Comparison of ENCODE assay signal across 9 cellular contexts in genomic region chr9:130106860-130107848, GRCh38. TPM values are rescaled to one million over a fixed set of nuclear protein-coding genes. Genes with fewer than 3 reads are reported as not detected.
DNase-seq lines count a peak whose midpoint lies in the region; ATAC-seq and TF ChIP-seq lines count a peak whose summit lies in the region.
"Had no signal": no experiment of that assay in that cellular context is flagged by ENCODE, and none has a peak within 500 bp of the region (broad histone marks: within the 10 kb centered on the region; RNA-seq: fewer than 3 reads in every experiment).

No MANE protein-coding gene starts in this region.

- H3K27ac Mint-ChIP-seq in activated T-cell treated with anti-CD3 and anti-CD28 coated beads, Interleukin-2, amount 50 U/mL, for 72 hours = peak overlapping the region; percentile 93
- peak overlapping the region; percentile 14 to 73 (median 58) for H3K27ac Mint-ChIP-seq in nephron
- H3K27ac Mint-ChIP-seq: dendritic cell treated with granulocyte-macrophage colony-stimulating factor and Interleukin-4, amounts not matched to agents 40 ng/mL and 50 ng/mL, for 4 days had no signal

- in situ Hi-C loops in Panc1 (cut with HindIII; ENCODE audit: low pct_unique_long_range_greater_than_20kb, low sequenced_read_pairs) = no loop called here

- H3K4me1 Mint-ChIP-seq in activated T-cell treated with anti-CD3 and anti-CD28 coated beads, Interleukin-2, amount 50 U/mL, for 72 hours (ENCODE audit: low read depth) = peaks cover 49% of the 10 kb centered on the region
- H3K4me1 Mint-ChIP-seq in nephron = peaks cover 24% of the 10 kb centered on the region

- ATAC-seq in Panc1 = peak; percentile 93
- ATAC-seq in activated T-cell treated with anti-CD3 and anti-CD28 coated beads, Interleukin-2, amount 50 U/mL, for 72 hours (replicated peaks in 1 of 2) = peak; percentile 92
- no peak for ATAC-seq in GM18498 (IDR thresholded peaks at IDR 0.05; ENCODE audit: unreplicated experiment)

- no peaks in the 10 kb centered on the region for H3K9me3 Mint-ChIP-seq in activated T-cell treated with anti-CD3 and anti-CD28 coated beads, Interleukin-2, amount 50 U/mL, for 72 hours
- H3K9me3 Mint-ChIP-seq in nephron = no peaks in the 10 kb centered on the region
- H3K9me3 Mint-ChIP-seq: dendritic cell treated with granulocyte-macrophage colony-stimulating factor and Interleukin-4, amounts not matched to agents 40 ng/mL and 50 ng/mL, for 4 days had no signal

- H2AFZ ChIP-seq in fibroblast of lung (ENCODE audit: low read length) = no peak overlapping the region

- POLR2A ChIA-PET in Panc1 (lab: Charles Lee) = no interaction called here

- intact Hi-C loops in Panc1 (cut with micrococcal nuclease; ENCODE audit: unreplicated experiment) = loop anchor here (5.0 kb wide), 2 partner anchors 135 to 235 kb away; no protein-coding TSS in a partner anchor

- H3K4me3 ChIP-seq in Panc1 (ENCODE audit: low read depth in 2 of 2, low read length in 2 of 2) (no peak overlapping the region), fibroblast of lung (replicated peaks in 1 of 4; ENCODE audit: control extremely low read depth in 1 of 4, insufficient read depth in 1 of 4, low read depth in 3 of 4, low read length in 4 of 4) (no peak overlapping the region)

- H3K9me3 ChIP-seq in Panc1 (ENCODE audit: control insufficient read depth, insufficient read depth, low read depth, low read length) (no peaks in the 10 kb centered on the region), fibroblast of lung (ENCODE audit: control insufficient read depth, insufficient read depth, low read depth, low read length) (no peaks in the 10 kb centered on the region)

- no peak overlapping the region for H3K9ac ChIP-seq in fibroblast of lung (ENCODE audit: insufficient read depth, low read length)

- no peaks in the 10 kb centered on the region for H3K79me2 ChIP-seq in fibroblast of lung (ENCODE audit: control insufficient read depth, insufficient read depth, low read length)

- TF ChIP-seq CTCF in Panc1 (IDR thresholded peaks at IDR 0.05) = peak; percentile 82
- TF ChIP-seq CTCF in fibroblast of lung (conservative IDR thresholded peaks at IDR 0.05 in 1 of 2, IDR thresholded peaks at IDR 0.05 in 1 of 2; ENCODE audit: low read depth in 1 of 2, low read length in 2 of 2) = peak; percentile 84 to 85
- peak; percentile 72 to 79 (median 76) for TF ChIP-seq CTCF in nephron (IDR thresholded peaks at IDR 0.05; ENCODE audit: unreplicated experiment in 3 of 3)

- H3K36me3 Mint-ChIP-seq in activated T-cell treated with anti-CD3 and anti-CD28 coated beads, Interleukin-2, amount 50 U/mL, for 72 hours (ENCODE audit: insufficient read depth in 2 of 2) = peaks cover 13 to 21% of the 10 kb centered on the region in 2 donors
- peaks cover 60% of the 10 kb centered on the region for H3K36me3 Mint-ChIP-seq in nephron (ENCODE audit: low read depth)

- DNase-seq in DMS 273 (lab: John Stamatoyannopoulos, UW; ENCODE audit: unreplicated experiment) (peak; percentile 90), Panc1 (ENCODE audit: low read depth, low spot score) (peak; percentile 27), fibroblast of lung (ENCODE audit: low read depth in 2 of 2) (peak; percentile 90 to 91)
- DNase-seq in activated T-cell treated with anti-CD3 and anti-CD28 coated beads, Interleukin-2, amount 50 U/mL, for 72 hours = peak; percentile 86
- DNase-seq in stimulated activated naive CD4-positive, alpha-beta T cell treated with Interleukin-2 at 50 U/mL for 16 hours (lab: John Stamatoyannopoulos, UW) = peak; percentile 80

- H3K4me1 ChIP-seq in Panc1 (ENCODE audit: control insufficient read depth, insufficient read depth, low read length) = no peaks in the 10 kb centered on the region
- H3K4me1 ChIP-seq in fibroblast of lung (ENCODE audit: control insufficient read depth, extremely low read depth, insufficient read depth, low read length) = peaks cover 5% of the 10 kb centered on the region

- no peaks in the 10 kb centered on the region for H3K27me3 Mint-ChIP-seq in activated T-cell treated with anti-CD3 and anti-CD28 coated beads, Interleukin-2, amount 50 U/mL, for 72 hours (ENCODE audit: low read depth)
- H3K27me3 Mint-ChIP-seq in nephron (ENCODE audit: low read depth) = peaks cover 6% of the 10 kb centered on the region
- H3K27me3 Mint-ChIP-seq: dendritic cell treated with granulocyte-macrophage colony-stimulating factor and Interleukin-4, amounts not matched to agents 40 ng/mL and 50 ng/mL, for 4 days had no signal

- peaks cover 2% of the 10 kb centered on the region; the same call in 1 of the 2 replicates for H3K36me3 ChIP-seq in Panc1 (ENCODE audit: control insufficient read depth, insufficient read depth, low read length)
- peaks cover 19% of the 10 kb centered on the region for H3K36me3 ChIP-seq in fibroblast of lung (ENCODE audit: control insufficient read depth, insufficient read depth, low read length)

- no peak for TF ChIP-seq EP300 in Ishikawa (IDR thresholded peaks at IDR 0.05; ENCODE audit: borderline replicate concordance)

- CTCF ChIA-PET in Panc1 (lab: Charles Lee) = interaction anchor here (0.5 kb wide), 2 partner anchors 114 to 228 kb away, joined by 3 read pairs; no protein-coding TSS in a partner anchor

- H3K4me3 Mint-ChIP-seq in activated T-cell treated with anti-CD3 and anti-CD28 coated beads, Interleukin-2, amount 50 U/mL, for 72 hours = peak overlapping the region; percentile 59 to 82
- H3K4me3 Mint-ChIP-seq in nephron = no peak overlapping the region
- H3K4me3 Mint-ChIP-seq: dendritic cell treated with granulocyte-macrophage colony-stimulating factor and Interleukin-4, amounts not matched to agents 40 ng/mL and 50 ng/mL, for 4 days had no signal

- no peaks in the 10 kb centered on the region for H4K20me1 ChIP-seq in fibroblast of lung (ENCODE audit: control insufficient read depth, extremely low read depth, insufficient read depth, low read length)

- peak overlapping the region; percentile 51 for H3K4me2 ChIP-seq in fibroblast of lung (ENCODE audit: extremely low read depth, insufficient read depth, low read length)

- BruUV-seq in Panc1 (replicated peaks; lab: Mats Ljungman, UMichigan) = no TSS peak

- H3K27ac ChIP-seq in Panc1 (ENCODE audit: low read length) (no peak overlapping the region), fibroblast of lung (ENCODE audit: insufficient read depth, low read length) (peak overlapping the region; percentile 7)

- no peaks in the 10 kb centered on the region for H3K27me3 ChIP-seq in Panc1 (ENCODE audit: control insufficient read depth, insufficient read depth, low read length)
- no peaks in the 10 kb centered on the region for H3K27me3 ChIP-seq in fibroblast of lung (ENCODE audit: control insufficient read depth, insufficient read depth, low read length)

- TF ChIP-seq RAD21 in Ishikawa (IDR thresholded peaks at IDR 0.05; ENCODE audit: low read depth) = peak; percentile 97

TF ChIP-seq in Ishikawa, 13 proteins besides CTCF, POLR2A, EP300 and RAD21 (continues in another document):
- TF ChIP-seq USF1 (IDR thresholded peaks at IDR 0.05) = no peak
- no peak for TF ChIP-seq NFIC (IDR thresholded peaks at IDR 0.05)
- no peak for TF ChIP-seq YY1 (IDR thresholded peaks at IDR 0.05; ENCODE audit: low read depth)
- no peak for TF ChIP-seq TEAD4 (IDR thresholded peaks at IDR 0.05)
- TF ChIP-seq MAX (IDR thresholded peaks at IDR 0.05) = no peak
- TF ChIP-seq CEBPB (IDR thresholded peaks at IDR 0.05) = no peak
- no peak for TF ChIP-seq TAF1 (IDR thresholded peaks at IDR 0.05; ENCODE audit: low read depth)
- TF ChIP-seq EGR1 (IDR thresholded peaks at IDR 0.05) = no peak
- TF ChIP-seq TCF12 (IDR thresholded peaks at IDR 0.05; ENCODE audit: low read depth) = no peak
- TF ChIP-seq REST (IDR thresholded peaks at IDR 0.05; ENCODE audit: low read depth) = no peak
- TF ChIP-seq FOXM1 (IDR thresholded peaks at IDR 0.05; ENCODE audit: borderline replicate concordance, low read depth) = no peak
- no peak for TF ChIP-seq ZBTB7A (IDR thresholded peaks at IDR 0.05; ENCODE audit: low read depth)

RNA-seq across cellular contexts. Expression of gene GPR107, which starts 53.4 kb away (rescaled TPM):
- total RNA-seq in Panc1 (2021; ENCODE audit: unreplicated experiment) = 43.0 TPM
- 27.5 TPM for polyA plus RNA-seq in Panc1 (2012; ENCODE audit: insufficient read length)
- 10 to 100 TPM; 27.3 to 31.7 TPM for total RNA-seq in activated T-cell treated with anti-CD3 and anti-CD28 coated beads, Interleukin-2, amount 50 U/mL, for 72 hours
- total RNA-seq in fibroblast of lung = 19.8 and 27.6 TPM in 2 replicates
- 35.0 and 43.5 TPM in 2 replicates for polyA plus RNA-seq in fibroblast of lung
- polyA plus RNA-seq in fibroblast of lung (2012) = 27.9 and 37.2 TPM in 2 replicates
- polyA minus RNA-seq in fibroblast of lung (ENCODE audit: low replicate concordance) = 22.3 TPM in 2 replicates

Comparison
In these comparisons a context has a peak if more than half of its experiments do, and no peak if none do; other contexts are left out.
1. DNase-seq: peak in every context shown above with its lines; median percentile 90 in fibroblast of lung; 90 in DMS 273; 86 in activated T-cell treated with anti-CD3 and anti-CD28 coated beads, Interleukin-2, amount 50 U/mL, for 72 hours; 80 in stimulated activated naive CD4-positive, alpha-beta T cell treated with Interleukin-2 at 50 U/mL for 16 hours; 27 in Panc1.
2. H3K4me3 Mint-ChIP-seq: peak in activated T-cell treated with anti-CD3 and anti-CD28 coated beads, Interleukin-2, amount 50 U/mL, for 72 hours (2 of 2); none in nephron (0 of 3).
3. Peak in every context shown above with its lines, with median percentiles within 50 percentile points of each other: CTCF ChIP-seq.